In the genomic region with DNA sequence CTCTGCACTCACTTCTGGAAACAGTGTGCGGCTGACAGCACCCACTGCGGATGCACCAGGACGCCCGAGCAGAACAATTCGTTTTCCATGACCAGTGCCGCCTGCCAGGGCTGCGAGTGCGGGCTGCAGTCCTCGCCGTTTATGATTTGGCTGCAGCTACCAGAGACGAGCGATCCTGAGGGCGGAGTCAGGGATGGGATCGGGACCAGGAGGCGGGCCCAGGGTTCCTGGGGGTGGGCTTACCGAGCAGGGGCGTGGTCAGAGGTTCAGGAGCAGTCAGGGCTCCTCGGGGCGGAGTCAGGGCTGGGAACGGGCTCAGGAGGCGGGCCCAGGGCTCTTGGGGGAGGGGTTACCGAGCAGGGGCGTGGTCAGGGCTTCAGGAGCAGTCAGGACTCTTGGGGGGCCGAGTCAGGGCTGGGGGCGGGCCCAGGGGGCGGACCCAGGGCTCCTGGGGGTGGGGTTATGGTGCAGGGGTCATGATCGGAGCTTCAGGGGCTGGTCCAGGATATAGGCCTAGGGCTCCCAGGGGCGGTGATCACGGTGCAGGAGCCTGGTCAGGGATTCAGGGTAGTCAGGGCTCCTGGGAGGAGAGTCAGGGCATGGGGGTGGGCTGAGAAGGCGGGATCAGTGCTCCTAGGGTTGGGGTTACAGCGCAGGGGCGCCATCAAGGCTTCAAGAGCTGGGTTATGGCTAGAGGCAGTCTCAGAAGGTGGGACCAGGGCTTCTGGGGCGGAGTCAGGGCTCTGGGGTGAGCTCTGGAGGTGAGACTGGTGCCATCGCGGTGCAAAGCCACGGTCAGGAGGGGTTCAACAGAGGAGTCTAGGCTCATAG, we compare ENCODE assay signal across 8 cellular contexts. TPM values are rescaled to one million over a fixed set of nuclear protein-coding genes. Genes with fewer than 3 reads are reported as not detected.
DNase-seq lines count a peak whose midpoint lies in the region; ATAC-seq lines count a peak whose summit lies in the region.

No MANE protein-coding gene starts in this region.

- POLR2A ChIA-PET in activated CD4-positive, alpha-beta memory T cell treated with anti-CD3 and anti-CD28 coated beads, Interleukin-2, amount 10 ng/mL, durations not matched to agents 7 days and 5 days (lab: Charles Lee): no interaction called here

- no peaks in the 10 kb centered on the region for H3K4me1 ChIP-seq in iPS-20b (ENCODE audit: insufficient read depth, low read length)

- intact Hi-C loops in activated naive CD4-positive, alpha-beta T cell treated with anti-CD3 and anti-CD28 coated beads for 36 hours (cut with micrococcal nuclease): no loop called here

- no peaks in the 10 kb centered on the region for H3K9me3 Mint-ChIP-seq in activated naive CD4-positive, alpha-beta T cell treated with anti-CD3 and anti-CD28 coated beads for 36 hours
- no peaks in the 10 kb centered on the region for H3K9me3 Mint-ChIP-seq in activated CD4-positive, alpha-beta memory T cell treated with anti-CD3 and anti-CD28 coated beads, Interleukin-2, amount 10 ng/mL, durations not matched to agents 7 days and 5 days
- no peaks in the 10 kb centered on the region for H3K9me3 Mint-ChIP-seq in stimulated activated naive CD8-positive, alpha-beta T cell treated with anti-CD3 and anti-CD28 coated beads, Interleukin-15, amount 100 ng/mL, for 72 hours

- no peak overlapping the region for H3K4me3 Mint-ChIP-seq in activated naive CD4-positive, alpha-beta T cell treated with anti-CD3 and anti-CD28 coated beads for 36 hours
- H3K4me3 Mint-ChIP-seq in activated CD4-positive, alpha-beta memory T cell treated with anti-CD3 and anti-CD28 coated beads, Interleukin-2, amount 10 ng/mL, durations not matched to agents 7 days and 5 days: no peak overlapping the region
- peak overlapping the region; percentile 58 to 76 for H3K4me3 Mint-ChIP-seq in stimulated activated naive CD8-positive, alpha-beta T cell treated with anti-CD3 and anti-CD28 coated beads, Interleukin-15, amount 100 ng/mL, for 72 hours

- H3K27ac Mint-ChIP-seq in activated naive CD4-positive, alpha-beta T cell treated with anti-CD3 and anti-CD28 coated beads for 36 hours: no peak overlapping the region
- no peak overlapping the region for H3K27ac Mint-ChIP-seq in activated CD4-positive, alpha-beta memory T cell treated with anti-CD3 and anti-CD28 coated beads, Interleukin-2, amount 10 ng/mL, durations not matched to agents 7 days and 5 days
- no peak overlapping the region for H3K27ac Mint-ChIP-seq in stimulated activated naive CD8-positive, alpha-beta T cell treated with anti-CD3 and anti-CD28 coated beads, Interleukin-15, amount 100 ng/mL, for 72 hours

- H3K4me3 ChIP-seq in iPS-20b (ENCODE audit: low read length): peak overlapping the region; percentile 69

- peaks cover 3% of the 10 kb centered on the region; the same call in 1 of the 2 replicates for H3K9me3 ChIP-seq in iPS-20b (ENCODE audit: insufficient read depth, low read depth, low read length)

- ATAC-seq in stimulated activated naive CD8-positive, alpha-beta T cell treated with anti-CD3 and anti-CD28 coated beads, Interleukin-15, amount 100 ng/mL, for 72 hours: no peak
- ATAC-seq in GM21526 (IDR thresholded peaks at IDR 0.05; ENCODE audit: low FRiP score, unreplicated experiment): no peak

- peaks cover 61% of the 10 kb centered on the region for H3K27me3 ChIP-seq in iPS-20b (ENCODE audit: insufficient read depth, low read length)

- CTCF ChIA-PET in activated naive CD4-positive, alpha-beta T cell treated with anti-CD3 and anti-CD28 coated beads for 36 hours (lab: Charles Lee): interaction anchor here (1.4 kb wide), 1 partner anchor 12 kb away, joined by 4 read pairs; no protein-coding TSS in a partner anchor
- CTCF ChIA-PET in activated CD4-positive, alpha-beta memory T cell treated with anti-CD3 and anti-CD28 coated beads, Interleukin-2, amount 10 ng/mL, durations not matched to agents 7 days and 5 days (lab: Charles Lee): interaction anchor here (2.7 kb wide), 1 partner anchor 13 kb away, joined by 12 read pairs; no protein-coding TSS in a partner anchor

- H3K4me1 Mint-ChIP-seq in activated naive CD4-positive, alpha-beta T cell treated with anti-CD3 and anti-CD28 coated beads for 36 hours (ENCODE audit: low read depth): peaks cover 10% of the 10 kb centered on the region
- H3K4me1 Mint-ChIP-seq in activated CD4-positive, alpha-beta memory T cell treated with anti-CD3 and anti-CD28 coated beads, Interleukin-2, amount 10 ng/mL, durations not matched to agents 7 days and 5 days: no peaks in the 10 kb centered on the region
- peaks cover 17% of the 10 kb centered on the region for H3K4me1 Mint-ChIP-seq in stimulated activated naive CD8-positive, alpha-beta T cell treated with anti-CD3 and anti-CD28 coated beads, Interleukin-15, amount 100 ng/mL, for 72 hours

- H3K27me3 Mint-ChIP-seq in activated naive CD4-positive, alpha-beta T cell treated with anti-CD3 and anti-CD28 coated beads for 36 hours (ENCODE audit: low read depth): peaks cover 34% of the 10 kb centered on the region
- peaks cover 35% of the 10 kb centered on the region for H3K27me3 Mint-ChIP-seq in activated CD4-positive, alpha-beta memory T cell treated with anti-CD3 and anti-CD28 coated beads, Interleukin-2, amount 10 ng/mL, durations not matched to agents 7 days and 5 days
- H3K27me3 Mint-ChIP-seq in stimulated activated naive CD8-positive, alpha-beta T cell treated with anti-CD3 and anti-CD28 coated beads, Interleukin-15, amount 100 ng/mL, for 72 hours: no peaks in the 10 kb centered on the region

- H3K9ac ChIP-seq in iPS-20b (ENCODE audit: low read depth, low read length): peak overlapping the region; percentile 54; the same call in 1 of the 2 replicates

- H3K36me3 ChIP-seq in iPS-20b (ENCODE audit: insufficient read depth, low read depth, low read length): no peaks in the 10 kb centered on the region

- DNase-seq in activated naive CD4-positive, alpha-beta T cell treated with anti-CD3 and anti-CD28 coated beads for 36 hours: peak; percentile 49
- no peak for DNase-seq in activated naive CD4-positive, alpha-beta T cell treated with Interleukin-2 at 50 U/mL for 16 hours
- DNase-seq in LoVo (ENCODE audit: low spot score): peak; percentile 55
- DNase-seq in activated CD4-positive, alpha-beta memory T cell treated with anti-CD3 and anti-CD28 coated beads, Interleukin-2, amount 10 ng/mL, durations not matched to agents 7 days and 5 days: peak; percentile 37
- DNase-seq in stimulated activated naive CD8-positive, alpha-beta T cell treated with anti-CD3 and anti-CD28 coated beads, Interleukin-15, amount 100 ng/mL, for 72 hours: peak in 1 of 2 donors; percentile 19
- no peak for DNase-seq in NCI-H510A (lab: John Stamatoyannopoulos, UW)

- no peak overlapping the region for H3K27ac ChIP-seq in iPS-20b (ENCODE audit: low read length)

- no peaks in the 10 kb centered on the region for H3K36me3 Mint-ChIP-seq in activated naive CD4-positive, alpha-beta T cell treated with anti-CD3 and anti-CD28 coated beads for 36 hours (ENCODE audit: low read depth)
- no peaks in the 10 kb centered on the region for H3K36me3 Mint-ChIP-seq in activated CD4-positive, alpha-beta memory T cell treated with anti-CD3 and anti-CD28 coated beads, Interleukin-2, amount 10 ng/mL, durations not matched to agents 7 days and 5 days (ENCODE audit: low read depth)

RNA-seq across cellular contexts. Expression of a gene that starts 1.7 kb away (rescaled TPM):
- total RNA-seq in activated naive CD4-positive, alpha-beta T cell treated with anti-CD3 and anti-CD28 coated beads for 36 hours: not detected
- not detected for total RNA-seq in activated CD4-positive, alpha-beta memory T cell treated with anti-CD3 and anti-CD28 coated beads, Interleukin-2, amount 10 ng/mL, durations not matched to agents 7 days and 5 days

RNA-seq across cellular contexts. Expression of a gene that starts 36.2 kb away (rescaled TPM):
- not detected for total RNA-seq in activated naive CD4-positive, alpha-beta T cell treated with anti-CD3 and anti-CD28 coated beads for 36 hours
- total RNA-seq in activated CD4-positive, alpha-beta memory T cell treated with anti-CD3 and anti-CD28 coated beads, Interleukin-2, amount 10 ng/mL, durations not matched to agents 7 days and 5 days: under 1 TPM in 1 of 2 experiments, not detected in 1; 0.35 TPM

RNA-seq across cellular contexts. Expression of a gene that starts 43.4 kb away (rescaled TPM):
- not detected for total RNA-seq in activated naive CD4-positive, alpha-beta T cell treated with anti-CD3 and anti-CD28 coated beads for 36 hours
- total RNA-seq in activated CD4-positive, alpha-beta memory T cell treated with anti-CD3 and anti-CD28 coated beads, Interleukin-2, amount 10 ng/mL, durations not matched to agents 7 days and 5 days: not detected

RNA-seq across cellular contexts. Expression of a gene that starts 54.7 kb away (rescaled TPM):
- not detected for total RNA-seq in activated naive CD4-positive, alpha-beta T cell treated with anti-CD3 and anti-CD28 coated beads for 36 hours
- not detected for total RNA-seq in activated CD4-positive, alpha-beta memory T cell treated with anti-CD3 and anti-CD28 coated beads, Interleukin-2, amount 10 ng/mL, durations not matched to agents 7 days and 5 days

RNA-seq across cellular contexts. Expression of a gene that starts 59.9 kb away (rescaled TPM):
- not detected for total RNA-seq in activated naive CD4-positive, alpha-beta T cell treated with anti-CD3 and anti-CD28 coated beads for 36 hours
- total RNA-seq in activated CD4-positive, alpha-beta memory T cell treated with anti-CD3 and anti-CD28 coated beads, Interleukin-2, amount 10 ng/mL, durations not matched to agents 7 days and 5 days: not detected

Comparison
In these comparisons a context has a peak if more than half of its experiments do, and no peak if none do; other contexts are left out.
1. DNase-seq: peak in activated naive CD4-positive, alpha-beta T cell treated with anti-CD3 and anti-CD28 coated beads for 36 hours (single experiment), LoVo (single experiment) and activated CD4-positive, alpha-beta memory T cell treated with anti-CD3 and anti-CD28 coated beads, Interleukin-2, amount 10 ng/mL, durations not matched to agents 7 days and 5 days (single experiment); none in activated naive CD4-positive, alpha-beta T cell treated with Interleukin-2 at 50 U/mL for 16 hours (single experiment) and NCI-H510A (single experiment).
2. H3K4me3 Mint-ChIP-seq: peak in stimulated activated naive CD8-positive, alpha-beta T cell treated with anti-CD3 and anti-CD28 coated beads, Interleukin-15, amount 100 ng/mL, for 72 hours (2 of 2); none in activated naive CD4-positive, alpha-beta T cell treated with anti-CD3 and anti-CD28 coated beads for 36 hours (single experiment) and activated CD4-positive, alpha-beta memory T cell treated with anti-CD3 and anti-CD28 coated beads, Interleukin-2, amount 10 ng/mL, durations not matched to agents 7 days and 5 days (single experiment).